ENCODE assay signal across 8 cellular contexts in the genomic region with DNA sequence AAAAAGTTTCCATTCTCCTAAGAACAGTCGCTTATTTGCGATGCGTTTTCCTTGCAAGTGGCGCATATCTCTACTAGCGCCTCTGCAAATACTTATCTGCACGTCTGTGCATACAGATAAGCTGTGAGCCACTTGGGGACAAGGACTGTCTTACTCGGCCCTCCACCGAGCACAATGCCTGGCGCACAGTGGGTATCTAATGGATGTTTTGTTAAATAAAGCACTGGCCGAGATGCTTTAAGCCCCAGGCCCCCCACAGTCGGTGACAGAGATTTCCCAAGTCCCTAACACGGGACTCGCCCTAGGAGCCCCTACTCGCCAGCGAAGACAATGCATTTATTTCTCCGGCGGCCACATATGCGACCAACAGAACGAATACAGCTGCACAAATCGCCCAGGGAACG. TPM values are rescaled to one million over a fixed set of nuclear protein-coding genes. Genes with fewer than 3 reads are reported as not detected.
DNase-seq lines count a peak whose midpoint lies in the region; ATAC-seq lines count a peak whose summit lies in the region.

No MANE protein-coding gene starts in this region.

- H3K27me3 Mint-ChIP-seq in T-helper 17 cell = no peaks in the 10 kb centered on the region

- H3K36me3 ChIP-seq in esophagus (ENCODE audit: control insufficient read depth in 2 of 2, insufficient read depth in 2 of 2, low read length in 1 of 2) (no peaks in the 10 kb centered on the region), muscle layer of duodenum (ENCODE audit: control insufficient read depth in 1 of 2, insufficient read depth in 2 of 2, low read length in 2 of 2) (no peaks in the 10 kb centered on the region)

- H3K27me3 ChIP-seq in esophagus (ENCODE audit: control insufficient read depth in 1 of 2, insufficient read depth in 2 of 2, low read length in 2 of 2) (no peaks in the 10 kb centered on the region), muscle layer of duodenum (ENCODE audit: low read depth, low read length) (no peaks in the 10 kb centered on the region)

- H3K27ac ChIP-seq in esophagus (ENCODE audit: low read depth in 2 of 2, low read length in 1 of 2) = peak overlapping the region; percentile 57 to 72
- peak overlapping the region; percentile 31 for H3K27ac ChIP-seq in muscle layer of duodenum (ENCODE audit: low read length)

- H3K4me1 ChIP-seq in esophagus (ENCODE audit: control insufficient read depth in 2 of 2, insufficient read depth in 2 of 2, low read length in 1 of 2) (no peaks in the 10 kb centered on the region), muscle layer of duodenum (ENCODE audit: control insufficient read depth in 1 of 2, insufficient read depth in 2 of 2, low read length in 2 of 2) (peaks cover 3 to 10% of the 10 kb centered on the region in 2 donors)

- peaks cover 11% of the 10 kb centered on the region for H3K4me1 Mint-ChIP-seq in T-helper 17 cell

- DNase-seq in NCI-H2029 (lab: John Stamatoyannopoulos, UW) (peak; percentile 69), NCI-H2029 treated with DMSO at 0.1 percent for 48 hours (lab: John Stamatoyannopoulos, UW) (no peak), T-helper 17 cell (peak in 1 of 3 donors; percentile 15), GM19238 (ENCODE audit: insufficient read length, low spot score) (no peak)

- H3K4me3 Mint-ChIP-seq in T-helper 17 cell = peak overlapping the region; percentile 96

- no peaks in the 10 kb centered on the region for H3K36me3 Mint-ChIP-seq in T-helper 17 cell (ENCODE audit: low read depth)

- H3K9me3 ChIP-seq in T-helper 17 cell (ENCODE audit: control insufficient read depth, low read length, poor library complexity, severe bottlenecking) (no peaks in the 10 kb centered on the region), esophagus (ENCODE audit: control insufficient read depth in 2 of 2, insufficient read depth in 1 of 2, low read depth in 1 of 2, low read length in 1 of 2) (no peaks in the 10 kb centered on the region), muscle layer of duodenum (ENCODE audit: control insufficient read depth in 1 of 2, low read length in 2 of 2) (no peaks in the 10 kb centered on the region)

- 1% methylated on average over 21 of the region's 21 CpGs for WGBS in esophagus, 2 donors

- peak; percentile 24 for ATAC-seq in GM21367 (IDR thresholded peaks at IDR 0.05; ENCODE audit: unreplicated experiment)
- peak; percentile 29 for ATAC-seq in HG03571 (IDR thresholded peaks at IDR 0.05; ENCODE audit: unreplicated experiment)
- peak; percentile 57 for ATAC-seq in T-helper 17 cell

- H3K4me3 ChIP-seq in esophagus (ENCODE audit: low read depth in 1 of 2, low read length in 2 of 2) (peak overlapping the region; percentile 76 to 95), muscle layer of duodenum (ENCODE audit: low read depth in 1 of 2, low read length in 2 of 2) (peak overlapping the region; percentile 85 to 88)

- H3K27ac Mint-ChIP-seq in T-helper 17 cell = peak overlapping the region; percentile 24

RNA-seq across cellular contexts. Expression of a gene that starts 0.5 kb away (rescaled TPM):
- 1 to 10 TPM; 5.6 TPM for total RNA-seq in T-helper 17 cell
- polyA plus RNA-seq in esophagus = 1 to 10 TPM; 1.7 to 3.5 TPM

RNA-seq across cellular contexts. Expression of a gene that starts 43.6 kb away (rescaled TPM):
- total RNA-seq in T-helper 17 cell = 10 to 100 TPM; 12.7 to 12.9 TPM
- 1 to 10 TPM; 4.0 to 4.2 TPM for polyA plus RNA-seq in esophagus
